8 cellular contexts compared by ENCODE assay signal in the genomic region with DNA sequence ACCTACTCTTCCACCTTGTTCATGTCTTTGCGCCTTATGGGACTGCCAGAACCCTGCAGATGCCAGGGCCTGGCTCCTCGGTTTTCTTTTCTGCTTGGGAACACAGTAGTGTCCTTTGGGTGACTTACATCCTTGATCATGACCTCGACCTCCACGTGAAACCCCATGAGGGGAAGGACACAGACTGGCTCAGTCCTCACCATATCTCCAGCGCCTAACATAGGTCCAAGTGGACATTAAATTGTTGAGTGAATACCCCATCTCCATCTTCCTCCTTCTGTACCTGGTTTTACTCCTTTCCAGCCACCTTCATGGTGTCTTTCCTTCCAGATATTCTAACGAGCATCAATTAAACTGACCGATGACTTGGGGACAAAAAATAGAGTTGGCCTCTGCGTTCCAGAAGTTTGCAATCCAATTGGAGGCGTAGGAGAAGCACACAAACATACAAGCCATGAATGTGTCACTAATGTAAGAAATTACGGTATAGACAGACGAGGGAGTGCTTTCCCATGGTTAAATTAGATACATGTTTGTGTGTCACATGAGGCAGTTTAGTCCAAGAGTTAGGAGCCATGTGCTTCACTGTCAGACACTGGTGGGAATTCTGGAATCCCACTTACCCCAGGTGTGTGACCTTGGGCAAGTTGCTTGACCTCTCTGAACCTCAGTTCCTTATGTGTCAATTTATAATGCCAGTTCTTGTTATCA. TPM values are rescaled to one million over a fixed set of nuclear protein-coding genes. Genes with fewer than 3 reads are reported as not detected.
DNase-seq lines count a peak whose midpoint lies in the region; ATAC-seq and TF ChIP-seq lines count a peak whose summit lies in the region.

No MANE protein-coding gene starts in this region.

- ATAC-seq in activated B cell treated with CpG ODN at 0.5 μM for 24 hours (ENCODE audit: low read depth) (no peak), HG03139 (IDR thresholded peaks at IDR 0.05; ENCODE audit: unreplicated experiment) (no peak)
- no peak for ATAC-seq in stimulated activated effector memory CD8-positive, alpha-beta T cell treated with anti-CD3 and anti-CD28 coated beads, Interleukin-12 subunit alpha, Interleukin-12 subunit beta, amount 100 ng/mL, for 72 hours

- H3K9me3 Mint-ChIP-seq in activated B cell treated with CpG ODN at 0.5 μM for 24 hours, result no peaks in the 10 kb centered on the region
- H3K9me3 Mint-ChIP-seq in stimulated activated effector memory CD8-positive, alpha-beta T cell treated with anti-CD3 and anti-CD28 coated beads, Interleukin-12 subunit alpha, Interleukin-12 subunit beta, amount 100 ng/mL, for 72 hours, result no peaks in the 10 kb centered on the region

- H4K20me1 ChIP-seq in hepatocyte (ENCODE audit: insufficient read depth, poor library complexity, severe bottlenecking), result peaks cover 34% of the 10 kb centered on the region

- H3K4me1 Mint-ChIP-seq in activated B cell treated with CpG ODN at 0.5 μM for 24 hours, result peaks cover 41% of the 10 kb centered on the region
- peaks cover 38% of the 10 kb centered on the region for H3K4me1 Mint-ChIP-seq in stimulated activated effector memory CD8-positive, alpha-beta T cell treated with anti-CD3 and anti-CD28 coated beads, Interleukin-12 subunit alpha, Interleukin-12 subunit beta, amount 100 ng/mL, for 72 hours

- peak overlapping the region; percentile 98 for H2AFZ ChIP-seq in hepatocyte

- CTCF ChIA-PET in HEK293 (lab: Yijun Ruan, JAX) (interaction anchor here (0.5 kb wide), 1 partner anchor 73 kb away, joined by 4 read pairs; no protein-coding TSS in a partner anchor), activated B cell treated with CpG ODN at 0.5 μM for 24 hours (lab: Charles Lee) (interaction anchor here (1.0 to 1.3 kb wide), 4 partner anchors 24 to 56 kb away, joined by 3 to 4 read pairs (median 3); no protein-coding TSS in a partner anchor)

- peak overlapping the region; percentile 98 for H3K27ac Mint-ChIP-seq in activated B cell treated with CpG ODN at 0.5 μM for 24 hours
- H3K27ac Mint-ChIP-seq in stimulated activated effector memory CD8-positive, alpha-beta T cell treated with anti-CD3 and anti-CD28 coated beads, Interleukin-12 subunit alpha, Interleukin-12 subunit beta, amount 100 ng/mL, for 72 hours, result peak overlapping the region; percentile 99

- 59% methylated on average over 11 of the region's 11 CpGs for WGBS in hepatocyte (ENCODE audit: low lambda C conversion rate, missing lambda C conversion rate)

- H3K4me3 ChIP-seq in HEK293 (ENCODE audit: low read depth, low read length) (peak overlapping the region; percentile 77), hepatocyte (peak overlapping the region; percentile 85)

- H3K9me3 ChIP-seq in HEK293 (ENCODE audit: control insufficient read depth, insufficient read depth, low read depth, low read length), result no peaks in the 10 kb centered on the region
- no peaks in the 10 kb centered on the region for H3K9me3 ChIP-seq in hepatocyte (ENCODE audit: low read depth)

- peaks cover 9% of the 10 kb centered on the region for H3K36me3 Mint-ChIP-seq in activated B cell treated with CpG ODN at 0.5 μM for 24 hours (ENCODE audit: low read depth)
- peaks cover 19% of the 10 kb centered on the region for H3K36me3 Mint-ChIP-seq in stimulated activated effector memory CD8-positive, alpha-beta T cell treated with anti-CD3 and anti-CD28 coated beads, Interleukin-12 subunit alpha, Interleukin-12 subunit beta, amount 100 ng/mL, for 72 hours

- no peaks in the 10 kb centered on the region for H3K27me3 Mint-ChIP-seq in activated B cell treated with CpG ODN at 0.5 μM for 24 hours

- H3K27me3 ChIP-seq in hepatocyte, result no peaks in the 10 kb centered on the region

- H3K79me2 ChIP-seq in hepatocyte, result peaks cover 37% of the 10 kb centered on the region

- H3K27ac ChIP-seq in HEK293 (ENCODE audit: extremely low read depth, low read depth, low read length), result peak overlapping the region; percentile 73; the same call in 1 of the 2 replicates
- peak overlapping the region; percentile 97 for H3K27ac ChIP-seq in hepatocyte

- no peaks in the 10 kb centered on the region for H3K9me2 ChIP-seq in hepatocyte (replicated peaks; ENCODE audit: insufficient read depth)

- no peak for DNase-seq in activated B cell treated with CpG ODN at 0.5 μM for 24 hours
- DNase-seq in hepatocyte (ENCODE audit: low spot score), result no peak
- no peak for DNase-seq in stimulated activated effector memory CD8-positive, alpha-beta T cell treated with anti-CD3 and anti-CD28 coated beads, Interleukin-12 subunit alpha, Interleukin-12 subunit beta, amount 100 ng/mL, for 72 hours (ENCODE audit: low spot score in 2 of 2)
- DNase-seq in occipital lobe (lab: John Stamatoyannopoulos, UW), result no peak
- DNase-seq in SIG-M5 (lab: John Stamatoyannopoulos, UW), result no peak
- no peak for DNase-seq in COLO829 (ENCODE audit: low spot score)

- peak overlapping the region; percentile 93 for H3K4me2 ChIP-seq in hepatocyte

- TF ChIP-seq CTCF in HEK293 (tag by site-specific recombination; IDR thresholded peaks at IDR 0.05) (no peak), activated B cell treated with CpG ODN at 0.5 μM for 24 hours (IDR thresholded peaks at IDR 0.05) (no peak), hepatocyte (IDR thresholded peaks at IDR 0.05; ENCODE audit: poor library complexity) (no peak)

- POLR2A ChIA-PET in HEK293 (lab: Yijun Ruan, JAX) (no interaction called here), activated B cell treated with CpG ODN at 0.5 μM for 24 hours (lab: Charles Lee) (interaction anchor here (0.7 to 2.3 kb wide), 9 partner anchors 16 to 72 kb away, joined by 3 to 40 read pairs (median 4); no protein-coding TSS in a partner anchor)

- H3K4me3 Mint-ChIP-seq in activated B cell treated with CpG ODN at 0.5 μM for 24 hours, result peak overlapping the region; percentile 97
- H3K4me3 Mint-ChIP-seq in stimulated activated effector memory CD8-positive, alpha-beta T cell treated with anti-CD3 and anti-CD28 coated beads, Interleukin-12 subunit alpha, Interleukin-12 subunit beta, amount 100 ng/mL, for 72 hours, result peak overlapping the region; percentile 93

- 0 out of 2 replicates have a peak, but pooled peaks cover 2% of the 10 kb centered on the region for H3K4me1 ChIP-seq in HEK293 (ENCODE audit: control insufficient read depth, insufficient read depth, low read length)
- peaks cover 19% of the 10 kb centered on the region for H3K4me1 ChIP-seq in hepatocyte (ENCODE audit: insufficient read depth)

- H3K36me3 ChIP-seq in HEK293 (ENCODE audit: control insufficient read depth in 2 of 2, insufficient read depth in 1 of 2, low read length in 2 of 2), result no peaks in the 10 kb centered on the region
- no peaks in the 10 kb centered on the region for H3K36me3 ChIP-seq in hepatocyte (replicated peaks; ENCODE audit: insufficient read depth, low read depth)

- intact Hi-C loops in activated B cell treated with CpG ODN at 0.5 μM for 24 hours (cut with micrococcal nuclease), result loop anchor here (2.0 to 5.0 kb wide), 5 partner anchors 20 to 318 kb away; partner anchors contain the start of genes CIAO2A, DAPK2 and SNX22

TF ChIP-seq in HEK293, 187 proteins besides CTCF, POLR2A, EP300 and RAD21:
- TF ChIP-seq ZNF169 (tag by site-specific recombination; IDR thresholded peaks at IDR 0.05) (no peak), ZNF768 (tag by site-specific recombination; IDR thresholded peaks at IDR 0.05) (peak; percentile 54; the same call in 1 of the 2 replicates), ZNF664 (tag by site-specific recombination; IDR thresholded peaks at IDR 0.05) (peak; percentile 76), ZBTB20 (tag by site-specific recombination; IDR thresholded peaks at IDR 0.05) (peak; percentile 29; the same call in 1 of the 2 replicates)

RNA-seq across cellular contexts. Expression of gene HERC1, which starts 0.9 kb away (rescaled TPM):
- total RNA-seq in activated B cell treated with CpG ODN at 0.5 μM for 24 hours, result 191 and 201 TPM in 2 replicates
- total RNA-seq in hepatocyte, result 70.1 and 86.1 TPM in 2 replicates
- 18.0 and 24.6 TPM in 2 replicates for polyA plus RNA-seq in hepatocyte
- 275 TPM for total RNA-seq in occipital lobe
